Comparison of ENCODE assay signal across 25 cellular contexts in genomic region chr4:73683033-73683432, GRCh38. TPM values are rescaled to one million over a fixed set of nuclear protein-coding genes. Genes with fewer than 3 reads are reported as not detected.
A peak's percentile ranks its signal among the peaks of the same experiment; 100 is the strongest.
DNase-seq lines count a peak whose midpoint lies in the region; FAIRE-seq and TF ChIP-seq lines count a peak whose summit lies in the region.
"Had no signal": no experiment of that assay in that cellular context is flagged by ENCODE, and none has a peak within 500 bp of the region (broad histone marks: within the 10 kb centered on the region; RNA-seq: fewer than 3 reads in every experiment).

No MANE protein-coding gene starts in this region.

- H3K9me3 ChIP-seq in CD4-positive, alpha-beta memory T cell (ENCODE audit: control insufficient read depth in 1 of 2, low read length in 2 of 2) = no peaks in the 10 kb centered on the region
- H3K9me3 ChIP-seq: testis had no signal

- TF ChIP-seq CTCF in epithelial cell of esophagus (IDR thresholded peaks at IDR 0.05; ENCODE audit: insufficient read depth, low read depth, low read length, missing control alignments) = no peak

- H3K36me3 Mint-ChIP-seq in CD4-positive, alpha-beta memory T cell = no peaks in the 10 kb centered on the region
- H3K36me3 Mint-ChIP-seq in activated T-cell treated with anti-CD3 and anti-CD28 coated beads, Interleukin-2, amount 50 U/mL, for 24 hours (ENCODE audit: low read depth) = no peaks in the 10 kb centered on the region
- H3K36me3 Mint-ChIP-seq: naive thymus-derived CD8-positive, alpha-beta T cell had no signal

- POLR2A ChIA-PET in CD4-positive, alpha-beta memory T cell (lab: Charles Lee; ENCODE audit: partially characterized antibody) = no interaction called here

- H3K36me3 ChIP-seq in CD4-positive, alpha-beta memory T cell (ENCODE audit: insufficient read depth, low read length) = no peaks in the 10 kb centered on the region

- no peaks in the 10 kb centered on the region for H3K4me1 ChIP-seq in CD4-positive, alpha-beta memory T cell (ENCODE audit: insufficient read depth, low read length)
- H3K4me1 ChIP-seq: testis had no signal

- no peak overlapping the region for H3K27ac ChIP-seq in CD4-positive, alpha-beta memory T cell (ENCODE audit: low read depth, low read length)
- H3K27ac ChIP-seq: C4-2B, HL-60, testis had no signal

- no peak for FAIRE-seq in GM12892 (lab: Jason Lieb, UNC)

- peaks cover 0 to 9% of the 10 kb centered on the region in 2 donors for H3K27me3 Mint-ChIP-seq in CD4-positive, alpha-beta memory T cell
- peaks cover 2% of the 10 kb centered on the region for H3K27me3 Mint-ChIP-seq in activated T-cell treated with anti-CD3 and anti-CD28 coated beads, Interleukin-2, amount 50 U/mL, for 24 hours

- H3K4me1 Mint-ChIP-seq in CD4-positive, alpha-beta memory T cell = no peaks in the 10 kb centered on the region
- H3K4me1 Mint-ChIP-seq in activated T-cell treated with anti-CD3 and anti-CD28 coated beads, Interleukin-2, amount 50 U/mL, for 24 hours (ENCODE audit: low read depth) = no peaks in the 10 kb centered on the region
- H3K4me1 Mint-ChIP-seq: naive thymus-derived CD8-positive, alpha-beta T cell had no signal

- peaks cover 0 to 4% (median 0%) of the 10 kb centered on the region in 8 donors for H3K9me3 Mint-ChIP-seq in CD4-positive, alpha-beta memory T cell
- H3K9me3 Mint-ChIP-seq in activated T-cell treated with anti-CD3 and anti-CD28 coated beads, Interleukin-2, amount 50 U/mL, for 24 hours = no peaks in the 10 kb centered on the region
- H3K9me3 Mint-ChIP-seq: GM23338; HFFc6; naive thymus-derived CD8-positive, alpha-beta T cell had no signal

- H3K4me3 ChIP-seq in epithelial cell of esophagus (ENCODE audit: low read length) = no peak overlapping the region
- H3K4me3 ChIP-seq in CD4-positive, alpha-beta memory T cell (ENCODE audit: low read length in 2 of 2) = no peak overlapping the region
- H3K4me3 ChIP-seq: GM23338, testis had no signal

- intact Hi-C loops in CD4-positive, alpha-beta memory T cell (cut with micrococcal nuclease) = no loop called here

- no peak overlapping the region for H3K4me3 Mint-ChIP-seq in CD4-positive, alpha-beta memory T cell
- no peak overlapping the region for H3K4me3 Mint-ChIP-seq in activated T-cell treated with anti-CD3 and anti-CD28 coated beads, Interleukin-2, amount 50 U/mL, for 24 hours
- H3K4me3 Mint-ChIP-seq: GM23338; HFFc6; naive thymus-derived CD8-positive, alpha-beta T cell had no signal

- CTCF ChIA-PET in CD4-positive, alpha-beta memory T cell (lab: Charles Lee; ENCODE audit: partially characterized antibody) = no interaction called here

- peak; percentile 50 for DNase-seq in COLO829 (ENCODE audit: low spot score)
- peak; percentile 54 for DNase-seq in DMS53 treated with DMSO at 0.1 percent for 48 hours (lab: John Stamatoyannopoulos, UW; ENCODE audit: unreplicated experiment)
- peak; percentile 66 for DNase-seq in NCI-H748 (lab: John Stamatoyannopoulos, UW; ENCODE audit: unreplicated experiment)
- peak; percentile 78 for DNase-seq in epithelial cell of esophagus (ENCODE audit: low read depth)
- DNase-seq in GM12892 (ENCODE audit: insufficient read length) = no peak
- no peak for DNase-seq in D341Med (ENCODE audit: low spot score)
- DNase-seq in CD4-positive, alpha-beta memory T cell = no peak
- DNase-seq in activated T-cell treated with anti-CD3 and anti-CD28 coated beads, Interleukin-2, amount 50 U/mL, for 24 hours = no peak
- DNase-seq: activated CD4-positive, alpha-beta T cell treated with anti-CD3 and anti-CD28 coated beads for 4 hours; activated naive CD4-positive, alpha-beta T cell; activated T-cell treated with anti-CD3 and anti-CD28 coated beads, Interleukin-2, amount 50 U/mL, for 1 hour; cerebellar nuclear complex; glutamatergic neuron; HFFc6; islet precursor cell; naive thymus-derived CD8-positive, alpha-beta T cell; NCI-H1930; NCI-H524; occipital lobe; stimulated activated naive CD8-positive, alpha-beta T cell treated with anti-CD3 and anti-CD28 coated beads, Interleukin-15, Interleukin-2, amounts not matched to agents 100 U/mL and 50 U/mL, for 24 hours; T-helper 2 cell; testis had no signal

- no peak overlapping the region for H3K27ac Mint-ChIP-seq in CD4-positive, alpha-beta memory T cell
- H3K27ac Mint-ChIP-seq in activated T-cell treated with anti-CD3 and anti-CD28 coated beads, Interleukin-2, amount 50 U/mL, for 24 hours = no peak overlapping the region
- H3K27ac Mint-ChIP-seq: GM23338; HFFc6; naive thymus-derived CD8-positive, alpha-beta T cell had no signal

- TF ChIP-seq POLR2A in GM12892 (IDR thresholded peaks at IDR 0.05; ENCODE audit: low read depth, low read length) = no peak

- no peaks in the 10 kb centered on the region for H3K27me3 ChIP-seq in CD4-positive, alpha-beta memory T cell (ENCODE audit: insufficient read depth, low read length)
- H3K27me3 ChIP-seq: testis had no signal

RNA-seq across cellular contexts. Expression of gene CXCL8, which starts 57.3 kb away (rescaled TPM):
- polyA plus RNA-seq in GM12892 (2012; ENCODE audit: missing spikeins) = 3.1 TPM
- 1 to 10 TPM; 3.8 to 4.6 TPM for total RNA-seq in CD4-positive, alpha-beta memory T cell
- under 1 TPM in 1 of 2 donors, not detected in 1; 0.25 TPM for polyA plus RNA-seq in CD4-positive, alpha-beta memory T cell
- total RNA-seq: GM23338, testis had no signal

Comparison
In these comparisons a context has a peak if more than half of its experiments do, and no peak if none do; other contexts are left out.
1. DNase-seq: peak in COLO829 (single experiment), DMS53 treated with DMSO at 0.1 percent for 48 hours (single experiment), NCI-H748 (single experiment) and epithelial cell of esophagus (single experiment); none in GM12892 (single experiment), D341Med (single experiment), CD4-positive, alpha-beta memory T cell (0 of 5) and activated T-cell treated with anti-CD3 and anti-CD28 coated beads, Interleukin-2, amount 50 U/mL, for 24 hours (single experiment).